18 cellular contexts compared by ENCODE assay signal in the genomic region with DNA sequence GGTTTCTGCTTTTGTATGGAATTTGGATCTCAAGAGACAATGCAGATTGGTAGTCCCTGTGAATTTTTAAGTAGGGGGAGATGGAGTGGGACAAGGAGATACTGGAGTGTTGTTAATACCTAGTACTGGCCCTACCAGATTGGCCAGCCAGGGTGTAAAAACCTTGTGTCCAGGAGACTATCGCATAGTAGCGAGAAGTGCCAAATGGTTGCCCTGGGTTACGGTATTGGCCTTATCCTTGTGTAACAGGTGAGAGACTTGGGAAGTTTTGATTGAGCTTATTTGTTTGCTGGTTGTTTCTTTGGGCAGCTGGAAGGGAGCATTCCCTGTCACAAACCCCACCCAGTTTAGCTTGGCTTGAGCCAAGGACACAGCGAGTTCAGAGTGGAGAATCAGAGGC. TPM values are rescaled to one million over a fixed set of nuclear protein-coding genes. Genes with fewer than 3 reads are reported as not detected.
DNase-seq lines count a peak whose midpoint lies in the region; ATAC-seq and TF ChIP-seq lines count a peak whose summit lies in the region.
"Had no signal": no experiment of that assay in that cellular context is flagged by ENCODE, and none has a peak within 500 bp of the region (broad histone marks: within the 10 kb centered on the region; RNA-seq: fewer than 3 reads in every experiment).

No MANE protein-coding gene starts in this region.

- no peaks in the 10 kb centered on the region for H3K79me1 ChIP-seq in H9 (ENCODE audit: insufficient read depth, low read depth, low read length, poor library complexity, severe bottlenecking)

- no peak overlapping the region for H2BK120ac ChIP-seq in H9 (ENCODE audit: low read depth, low read length, poor library complexity, severe bottlenecking)

- no peak overlapping the region for H4K8ac ChIP-seq in H9 (replicated peaks; ENCODE audit: insufficient read length, low read depth, low read length)

- no peak overlapping the region for H3K4ac ChIP-seq in H9 (ENCODE audit: low read depth, low read length)

- H2BK15ac ChIP-seq in H9 (ENCODE audit: low read depth, low read length), result no peak overlapping the region

- H3K56ac ChIP-seq in H9 (ENCODE audit: insufficient read length, low read depth, low read length), result no peak overlapping the region

- no peak overlapping the region for H3K14ac ChIP-seq in H9 (ENCODE audit: insufficient read depth, low read length)

- peaks cover 85% of the 10 kb centered on the region for H3K4me1 Mint-ChIP-seq in activated CD8-positive, alpha-beta memory T cell treated with anti-CD3 and anti-CD28 coated beads, Interleukin-2, amount 10 ng/mL, durations not matched to agents 7 days and 5 days
- peaks cover 84% of the 10 kb centered on the region for H3K4me1 Mint-ChIP-seq in activated T-helper 1 cell treated with anti-CD3 and anti-CD28 coated beads, Interleukin-12 subunit alpha, Interleukin-12 subunit beta, Interleukin-2, Interleukin-4 antibody, amounts not matched to agents 30 ng/mL and 10 ng/mL and 1 ng/mL, durations not matched to agents 14 hours and 24 hours and 36 hours (ENCODE audit: low read depth)
- H3K4me1 Mint-ChIP-seq in endodermal cell (no peaks in the 10 kb centered on the region), H9 (no peaks in the 10 kb centered on the region)

- H4K91ac ChIP-seq in H9 (ENCODE audit: insufficient read length, low read depth, low read length), result no peak overlapping the region

- H2AK5ac ChIP-seq in H9 (ENCODE audit: insufficient read length, low read length), result no peak overlapping the region

- H3K27me3 ChIP-seq in DND-41 (ENCODE audit: insufficient read depth, low read length, poor library complexity), result no peaks in the 10 kb centered on the region
- H3K27me3 ChIP-seq in endodermal cell (ENCODE audit: control insufficient read depth, insufficient read depth, low read length, poor library complexity, severe bottlenecking), result no peaks in the 10 kb centered on the region
- no peaks in the 10 kb centered on the region for H3K27me3 ChIP-seq in H9 (ENCODE audit: insufficient read depth, low read length)

- H3K4me2 ChIP-seq in DND-41 (ENCODE audit: insufficient read depth, low read length), result peak overlapping the region; percentile 42; the same call in 1 of the 2 replicates
- no peak overlapping the region for H3K4me2 ChIP-seq in H9 (ENCODE audit: insufficient read depth, insufficient read length, low read length)

- 98% methylated on average over 4 of the region's 4 CpGs; no CpG with 5 or more reads in 1 of the 2 experiments for WGBS in endodermal cell (ENCODE audit: insufficient coverage in 1 of 2, insufficient read length in 1 of 2), 2 experiments
- WGBS in H9 (ENCODE audit: extremely low coverage, insufficient read length, low lambda C conversion rate), result no CpG with 5 or more reads among the region's 4 CpGs

- H3K36me3 ChIP-seq in DND-41 (ENCODE audit: insufficient read depth, low read length) (peaks cover 95% of the 10 kb centered on the region), endodermal cell (ENCODE audit: control insufficient read depth, insufficient read depth, low read length) (peaks cover 87% of the 10 kb centered on the region)

- ATAC-seq in activated CD8-positive, alpha-beta memory T cell treated with anti-CD3 and anti-CD28 coated beads, Interleukin-2, amount 10 ng/mL, durations not matched to agents 7 days and 5 days, result no peak
- ATAC-seq in DND-41 (ENCODE audit: insufficient read depth, low read depth), result no peak
- no peak for ATAC-seq in HG03097 (IDR thresholded peaks at IDR 0.05; ENCODE audit: low FRiP score, unreplicated experiment)

- CTCF ChIA-PET in activated CD8-positive, alpha-beta memory T cell treated with anti-CD3 and anti-CD28 coated beads, Interleukin-2, amount 10 ng/mL, durations not matched to agents 7 days and 5 days (lab: Charles Lee), result no interaction called here

- no peak overlapping the region for H3T11ph ChIP-seq in H9 (ENCODE audit: low read length)

- no peak overlapping the region for H2BK20ac ChIP-seq in H9 (ENCODE audit: low read depth, low read length, poor library complexity, severe bottlenecking)

- TF ChIP-seq CTCF in DND-41 (IDR thresholded peaks at IDR 0.05; ENCODE audit: borderline replicate concordance, extremely low read depth, low read length, poor library complexity, severe bottlenecking) (no peak), endodermal cell (conservative IDR thresholded peaks at IDR 0.05) (no peak), H9 (conservative IDR thresholded peaks at IDR 0.05) (no peak)

- H3K4me1 ChIP-seq in DND-41 (ENCODE audit: insufficient read depth, low read length) (peaks cover 64% of the 10 kb centered on the region), endodermal cell (ENCODE audit: control insufficient read depth, insufficient read depth, low read length) (no peaks in the 10 kb centered on the region), H9 (ENCODE audit: insufficient read depth, low read length) (no peaks in the 10 kb centered on the region)
- H3K4me1 ChIP-seq: Caco-2 had no signal

- peak overlapping the region; percentile 46 for H3K27ac Mint-ChIP-seq in activated CD8-positive, alpha-beta memory T cell treated with anti-CD3 and anti-CD28 coated beads, Interleukin-2, amount 10 ng/mL, durations not matched to agents 7 days and 5 days
- no peak overlapping the region for H3K27ac Mint-ChIP-seq in activated T-helper 1 cell treated with anti-CD3 and anti-CD28 coated beads, Interleukin-12 subunit alpha, Interleukin-12 subunit beta, Interleukin-2, Interleukin-4 antibody, amounts not matched to agents 30 ng/mL and 10 ng/mL and 1 ng/mL, durations not matched to agents 14 hours and 24 hours and 36 hours
- H3K27ac Mint-ChIP-seq in endodermal cell (no peak overlapping the region), H9 (no peak overlapping the region)
- H3K27ac Mint-ChIP-seq: CD14-positive monocyte had no signal

- peaks cover 77% of the 10 kb centered on the region for H4K20me1 ChIP-seq in DND-41 (ENCODE audit: insufficient read depth, low read length)
- no peaks in the 10 kb centered on the region for H4K20me1 ChIP-seq in H9 (ENCODE audit: control insufficient read depth, insufficient read depth, insufficient read length)

- H3K23ac ChIP-seq in H9 (ENCODE audit: insufficient read length, low read depth, low read length), result no peak overlapping the region

- H3K18ac ChIP-seq in H9 (ENCODE audit: insufficient read length, low read depth, low read length), result no peak overlapping the region

- H3K4me3 ChIP-seq in DND-41 (ENCODE audit: low read depth in 1 of 2, low read length in 2 of 2) (peak overlapping the region in 1 of 2 experiments; percentile 30; a peak in 1 of 4 replicates), endodermal cell (ENCODE audit: low read length) (peak overlapping the region; percentile 85)

- H2BK5ac ChIP-seq in H9 (ENCODE audit: insufficient read length, low read length), result no peak overlapping the region

- H3K79me2 ChIP-seq in DND-41 (ENCODE audit: insufficient read depth, low read length), result peaks cover 97% of the 10 kb centered on the region
- no peaks in the 10 kb centered on the region for H3K79me2 ChIP-seq in H9 (ENCODE audit: insufficient read depth, low read length)

- intact Hi-C loops in activated T-helper 1 cell treated with anti-CD3 and anti-CD28 coated beads, Interleukin-12 subunit alpha, Interleukin-12 subunit beta, Interleukin-2, Interleukin-4 antibody, amounts not matched to agents 30 ng/mL and 10 ng/mL and 1 ng/mL, durations not matched to agents 14 hours and 24 hours and 36 hours (cut with micrococcal nuclease), result no loop called here

- peaks cover 85% of the 10 kb centered on the region for H3K36me3 Mint-ChIP-seq in activated CD8-positive, alpha-beta memory T cell treated with anti-CD3 and anti-CD28 coated beads, Interleukin-2, amount 10 ng/mL, durations not matched to agents 7 days and 5 days
- peaks cover 68% of the 10 kb centered on the region for H3K36me3 Mint-ChIP-seq in activated T-helper 1 cell treated with anti-CD3 and anti-CD28 coated beads, Interleukin-12 subunit alpha, Interleukin-12 subunit beta, Interleukin-2, Interleukin-4 antibody, amounts not matched to agents 30 ng/mL and 10 ng/mL and 1 ng/mL, durations not matched to agents 14 hours and 24 hours and 36 hours (ENCODE audit: low read depth)
- no peaks in the 10 kb centered on the region for H3K36me3 Mint-ChIP-seq in endodermal cell (ENCODE audit: low read depth)
- H3K36me3 Mint-ChIP-seq in H9 (ENCODE audit: insufficient read depth in 1 of 3, low read depth in 3 of 3), result no peaks in the 10 kb centered on the region

- no peak overlapping the region for H2AFZ ChIP-seq in DND-41 (ENCODE audit: low read depth, low read length)
- no peak overlapping the region for H2AFZ ChIP-seq in H9 (ENCODE audit: low read length)

- H3K23me2 ChIP-seq in H9 (ENCODE audit: insufficient read length, low read depth, low read length, poor library complexity, severe bottlenecking), result no peaks in the 10 kb centered on the region

- no peak overlapping the region for H4K5ac ChIP-seq in H9 (ENCODE audit: insufficient read length, low read depth, low read length)

- no peak overlapping the region for H2BK12ac ChIP-seq in H9 (ENCODE audit: insufficient read length, low read depth, low read length)

- no peaks in the 10 kb centered on the region for H3K9me3 Mint-ChIP-seq in activated CD8-positive, alpha-beta memory T cell treated with anti-CD3 and anti-CD28 coated beads, Interleukin-2, amount 10 ng/mL, durations not matched to agents 7 days and 5 days (ENCODE audit: low read depth)
- no peaks in the 10 kb centered on the region for H3K9me3 Mint-ChIP-seq in activated T-helper 1 cell treated with anti-CD3 and anti-CD28 coated beads, Interleukin-12 subunit alpha, Interleukin-12 subunit beta, Interleukin-2, Interleukin-4 antibody, amounts not matched to agents 30 ng/mL and 10 ng/mL and 1 ng/mL, durations not matched to agents 14 hours and 24 hours and 36 hours
- H3K9me3 Mint-ChIP-seq in endodermal cell, result no peaks in the 10 kb centered on the region
- H3K9me3 Mint-ChIP-seq in H9, result no peaks in the 10 kb centered on the region
- H3K9me3 Mint-ChIP-seq: CD14-positive monocyte had no signal

- H3K9me3 ChIP-seq in DND-41 (ENCODE audit: insufficient read depth, low read length, severe bottlenecking) (no peaks in the 10 kb centered on the region), endodermal cell (ENCODE audit: control insufficient read depth, low read length) (no peaks in the 10 kb centered on the region), H9 (ENCODE audit: control insufficient read depth, low read depth, low read length) (no peaks in the 10 kb centered on the region)
- H3K9me3 ChIP-seq: Caco-2 had no signal

- H3K27ac ChIP-seq in DND-41 (ENCODE audit: low read length) (no peak overlapping the region), endodermal cell (ENCODE audit: low read depth, low read length) (no peak overlapping the region), H9 (ENCODE audit: insufficient read length, low read depth, low read length) (no peak overlapping the region)

- DNase-seq in activated CD8-positive, alpha-beta memory T cell treated with anti-CD3 and anti-CD28 coated beads, Interleukin-2, amount 10 ng/mL, durations not matched to agents 7 days and 5 days, result no peak
- DNase-seq in activated CD8-positive, alpha-beta memory T cell treated with anti-CD3 and anti-CD28 coated beads, Interleukin-2, amount 50 U/mL, for 48 hours, result no peak
- DNase-seq in DND-41, result no peak
- DNase-seq in activated T-helper 1 cell treated with anti-CD3 and anti-CD28 coated beads, Interleukin-12 subunit alpha, Interleukin-12 subunit beta, Interleukin-2, Interleukin-4 antibody, amounts not matched to agents 30 ng/mL and 10 ng/mL and 1 ng/mL, durations not matched to agents 14 hours and 24 hours and 36 hours (ENCODE audit: low spot score), result no peak
- DNase-seq in endodermal cell, result no peak
- DNase-seq in C1 segment of cervical spinal cord (lab: John Stamatoyannopoulos, UW), result no peak
- no peak for DNase-seq in H9
- DNase-seq: Caco-2, KG1, NCI-H1436 treated with DMSO at 0.1 percent for 48 hours, NCI-H2029 treated with DMSO at 0.1 percent for 48 hours, NCI-H2171 treated with DMSO at 0.1 percent for 48 hours, NCI-H748 treated with DMSO at 0.1 percent for 48 hours, RPMI8226 had no signal

- H3K4me3 Mint-ChIP-seq in activated CD8-positive, alpha-beta memory T cell treated with anti-CD3 and anti-CD28 coated beads, Interleukin-2, amount 10 ng/mL, durations not matched to agents 7 days and 5 days, result no peak overlapping the region
- peak overlapping the region; percentile 11 for H3K4me3 Mint-ChIP-seq in activated T-helper 1 cell treated with anti-CD3 and anti-CD28 coated beads, Interleukin-12 subunit alpha, Interleukin-12 subunit beta, Interleukin-2, Interleukin-4 antibody, amounts not matched to agents 30 ng/mL and 10 ng/mL and 1 ng/mL, durations not matched to agents 14 hours and 24 hours and 36 hours
- H3K4me3 Mint-ChIP-seq in endodermal cell (no peak overlapping the region), H9 (no peak overlapping the region)
- H3K4me3 Mint-ChIP-seq: CD14-positive monocyte had no signal

- H3K9ac ChIP-seq in DND-41 (ENCODE audit: low read depth, low read length) (no peak overlapping the region), endodermal cell (ENCODE audit: extremely low read depth, low read length, poor library complexity, severe bottlenecking) (no peak overlapping the region), H9 (ENCODE audit: extremely low read depth, insufficient read length, low read length) (no peak overlapping the region)

- H3K27me3 Mint-ChIP-seq in activated CD8-positive, alpha-beta memory T cell treated with anti-CD3 and anti-CD28 coated beads, Interleukin-2, amount 10 ng/mL, durations not matched to agents 7 days and 5 days, result no peaks in the 10 kb centered on the region
- no peaks in the 10 kb centered on the region for H3K27me3 Mint-ChIP-seq in activated T-helper 1 cell treated with anti-CD3 and anti-CD28 coated beads, Interleukin-12 subunit alpha, Interleukin-12 subunit beta, Interleukin-2, Interleukin-4 antibody, amounts not matched to agents 30 ng/mL and 10 ng/mL and 1 ng/mL, durations not matched to agents 14 hours and 24 hours and 36 hours (ENCODE audit: insufficient read depth)
- H3K27me3 Mint-ChIP-seq in endodermal cell (ENCODE audit: insufficient read depth) (no peaks in the 10 kb centered on the region), H9 (ENCODE audit: low read depth) (no peaks in the 10 kb centered on the region)

RNA-seq across cellular contexts. Expression of a gene that starts 5.4 kb away (rescaled TPM):
- total RNA-seq in activated CD8-positive, alpha-beta memory T cell treated with anti-CD3 and anti-CD28 coated beads, Interleukin-2, amount 10 ng/mL, durations not matched to agents 7 days and 5 days, result 100 to 1,000 TPM; 204 to 220 TPM
- 238 and 247 TPM in 2 replicates for total RNA-seq in activated T-helper 1 cell treated with anti-CD3 and anti-CD28 coated beads, Interleukin-12 subunit alpha, Interleukin-12 subunit beta, Interleukin-2, Interleukin-4 antibody, amounts not matched to agents 30 ng/mL and 10 ng/mL and 1 ng/mL, durations not matched to agents 14 hours and 24 hours and 36 hours
- total RNA-seq in endodermal cell (100 to 1,000 TPM in 1 of 2 donors, not detected in 1; 348 TPM), H9 (2021) (not detected in 2 replicates)
- polyA plus RNA-seq in endodermal cell (2013, experiment 1 of 2), result 306 TPM
- 270 TPM for polyA plus RNA-seq in endodermal cell (2013, experiment 2 of 2)
- total RNA-seq: Caco-2 had no signal
- polyA plus RNA-seq: CD14-positive monocyte had no signal

RNA-seq across cellular contexts. Expression of a gene that starts 59.3 kb away (rescaled TPM):
- not detected for total RNA-seq in activated CD8-positive, alpha-beta memory T cell treated with anti-CD3 and anti-CD28 coated beads, Interleukin-2, amount 10 ng/mL, durations not matched to agents 7 days and 5 days
- total RNA-seq in activated T-helper 1 cell treated with anti-CD3 and anti-CD28 coated beads, Interleukin-12 subunit alpha, Interleukin-12 subunit beta, Interleukin-2, Interleukin-4 antibody, amounts not matched to agents 30 ng/mL and 10 ng/mL and 1 ng/mL, durations not matched to agents 14 hours and 24 hours and 36 hours, result not detected in 2 replicates
- total RNA-seq in endodermal cell (10 to 100 TPM in 1 of 2 donors, not detected in 1; 14.4 TPM), H9 (2021) (not detected in 2 replicates)
- polyA plus RNA-seq in endodermal cell (2013, experiment 1 of 2), result 3.7 TPM
- 3.2 TPM for polyA plus RNA-seq in endodermal cell (2013, experiment 2 of 2)
- total RNA-seq: Caco-2, H4, NCI-H460 had no signal
- polyA plus RNA-seq: CD14-positive monocyte had no signal
